In genomic region chr1:97920275-97920831, GRCh38 we compare ENCODE assay signal across 8 cellular contexts. TPM values are rescaled to one million over a fixed set of nuclear protein-coding genes. Genes with fewer than 3 reads are reported as not detected.
A peak's percentile ranks its signal among the peaks of the same experiment; 100 is the strongest.
DNase-seq lines count a peak whose midpoint lies in the region; ATAC-seq, FAIRE-seq and TF ChIP-seq lines count a peak whose summit lies in the region.

No MANE protein-coding gene starts in this region.

- H4K5ac ChIP-seq in H1 (ENCODE audit: insufficient read length, low read depth, low read length) = no peak overlapping the region

- H2BK15ac ChIP-seq in H1 (ENCODE audit: low read length) = no peak overlapping the region

- POLR2A ChIA-PET in H1 (lab: Charles Lee; ENCODE audit: partially characterized antibody) = no interaction called here

- H3K27ac ChIP-seq in H1 (ENCODE audit: low read depth, low read length) = no peak overlapping the region

- H3K14ac ChIP-seq in H1 (ENCODE audit: insufficient read length) = no peak overlapping the region

- peak overlapping the region; percentile 62 to 78 (median 69) for H3K4me3 ChIP-seq in H1 (ENCODE audit: extremely low read depth in 1 of 4, insufficient read depth in 2 of 4, low read depth in 3 of 4, low read length in 4 of 4)
- peak overlapping the region; percentile 87 for H3K4me3 ChIP-seq in mucosa of descending colon

- CTCF ChIA-PET in H1 (lab: Charles Lee; ENCODE audit: partially characterized antibody) = no interaction called here

- TF ChIP-seq EP300 in H1 (IDR thresholded peaks at IDR 0.05; ENCODE audit: borderline replicate concordance in 1 of 2, low read depth in 2 of 2, low read length in 2 of 2) = no peak

- H3K4me2 ChIP-seq in H1 (ENCODE audit: insufficient read depth in 1 of 2, low read depth in 2 of 2, low read length in 2 of 2) = peak overlapping the region; percentile 84 to 95

- WGBS in H1 (ENCODE audit: extremely low coverage in 1 of 2, insufficient coverage in 1 of 2, insufficient read length in 1 of 2, insufficient replicate concordance in 2 of 2, low coverage in 1 of 2, low lambda C conversion rate in 2 of 2, missing lambda C conversion rate in 1 of 2), 2 experiments = 3% methylated on average over 15 of the region's 24 CpGs; no CpG with 5 or more reads in 1 of the 2 experiments

- H3K79me1 ChIP-seq in H1 (ENCODE audit: low read depth, low read length) = no peaks in the 10 kb centered on the region

- H3K9ac ChIP-seq in H1 (replicated peaks in 1 of 4; ENCODE audit: extremely low read depth in 1 of 4, low read depth in 3 of 4, low read length in 3 of 4) = no peak overlapping the region

- H2BK20ac ChIP-seq in H1 (ENCODE audit: low read length) = no peak overlapping the region

- intact Hi-C loops in mucosa of descending colon (cut with DNase I, micrococcal nuclease) = no loop called here

- no peak for TF ChIP-seq POLR2A in H1 (IDR thresholded peaks at IDR 0.05; ENCODE audit: control extremely low read depth in 1 of 2, low read depth in 2 of 2, low read length in 2 of 2)

- peaks cover 0 to 2% (median 0%) of the 10 kb centered on the region in 4 experiments; a peak in 3 of 7 replicates for H3K27me3 ChIP-seq in H1 (replicated peaks in 1 of 4; ENCODE audit: control insufficient read depth in 3 of 4, extremely low read depth in 1 of 4, insufficient read depth in 3 of 4, low read length in 3 of 4)

- peak; percentile 39 for ATAC-seq in GM18498 (IDR thresholded peaks at IDR 0.05; ENCODE audit: unreplicated experiment)
- ATAC-seq in HG02759 (IDR thresholded peaks at IDR 0.05; ENCODE audit: unreplicated experiment) = peak; percentile 31
- peak; percentile 52 for ATAC-seq in mucosa of descending colon
- ATAC-seq in GM18520 (IDR thresholded peaks at IDR 0.05; ENCODE audit: unreplicated experiment) = no peak

- no peaks in the 10 kb centered on the region for H3K79me2 ChIP-seq in H1 (ENCODE audit: control insufficient read depth in 1 of 2, insufficient read depth in 2 of 2, low read length in 2 of 2)

- no peak overlapping the region for H2BK120ac ChIP-seq in H1 (replicated peaks; ENCODE audit: low read depth, low read length)

- H3K4ac ChIP-seq in H1 (replicated peaks; ENCODE audit: insufficient read length, low read depth, low read length) = no peak overlapping the region

- no peak overlapping the region for H2BK5ac ChIP-seq in H1 (ENCODE audit: low read depth, low read length)

- no peaks in the 10 kb centered on the region for H3K36me3 ChIP-seq in H1 (ENCODE audit: control insufficient read depth in 2 of 4, insufficient read depth in 4 of 4, low read length in 3 of 4)
- no peaks in the 10 kb centered on the region for H3K36me3 ChIP-seq in mucosa of descending colon (ENCODE audit: low read depth)

- no peak overlapping the region for H3K23ac ChIP-seq in H1 (ENCODE audit: insufficient read length)

- H3K9me3 ChIP-seq in H1 (ENCODE audit: insufficient read depth in 2 of 2, low read depth in 1 of 2, low read length in 1 of 2) = no peaks in the 10 kb centered on the region
- no peaks in the 10 kb centered on the region for H3K9me3 ChIP-seq in mucosa of descending colon

- H4K8ac ChIP-seq in H1 (ENCODE audit: extremely low read depth, insufficient read depth, low read length) = no peak overlapping the region

- FAIRE-seq in H1 (lab: Jason Lieb, UNC) = no peak

- H3K23me2 ChIP-seq in H1 (ENCODE audit: low read depth, low read length) = peaks cover 8% of the 10 kb centered on the region; the same call in 1 of the 2 replicates

- DNase-seq in RPMI7951 (ENCODE audit: low read depth) = peak; percentile 57
- DNase-seq in H1 (ENCODE audit: low read depth in 1 of 2, low spot score in 2 of 2) = no peak
- DNase-seq in mucosa of descending colon = no peak
- DNase-seq in COLO829 (ENCODE audit: low spot score) = no peak
- DNase-seq in NOMO-1 treated with DMSO at 0.1 percent for 48 hours (lab: John Stamatoyannopoulos, UW; ENCODE audit: unreplicated experiment) = no peak

- H2AFZ ChIP-seq in H1 (ENCODE audit: low read length) = peak overlapping the region; percentile 85; the same call in 1 of the 2 replicates

- no peak overlapping the region for H3K18ac ChIP-seq in H1 (ENCODE audit: extremely low read depth, low read length)

- H4K20me1 ChIP-seq in H1 (replicated peaks in 1 of 2; ENCODE audit: control insufficient read depth in 1 of 2, insufficient read depth in 2 of 2, low read length in 2 of 2) = no peaks in the 10 kb centered on the region

- H3K4me1 ChIP-seq in H1 (replicated peaks in 1 of 4; ENCODE audit: control insufficient read depth in 3 of 4, insufficient read depth in 4 of 4, low read length in 3 of 4) (no peaks in the 10 kb centered on the region), mucosa of descending colon (ENCODE audit: low read depth) (peaks cover 15% of the 10 kb centered on the region)

- TF ChIP-seq RAD21 in H1 (IDR thresholded peaks at IDR 0.05 in 1 of 2, conservative IDR thresholded peaks at IDR 0.05 in 1 of 2; ENCODE audit: low read depth in 2 of 2, low read length in 2 of 2) = no peak

- H2AK5ac ChIP-seq in H1 (ENCODE audit: low read depth, low read length) = no peak overlapping the region

- H4K91ac ChIP-seq in H1 (replicated peaks; ENCODE audit: insufficient read length, low read length) = no peak overlapping the region

- no peak overlapping the region for H3K56ac ChIP-seq in H1 (replicated peaks; ENCODE audit: insufficient read length, low read depth, low read length)

- no peak overlapping the region for H2BK12ac ChIP-seq in H1 (ENCODE audit: low read depth, low read length)

- no peak for TF ChIP-seq CTCF in H1 (IDR thresholded peaks at IDR 0.05; ENCODE audit: control extremely low read depth in 1 of 3, insufficient read depth in 1 of 3, low read depth in 1 of 3, low read length in 3 of 3)
- no peak for TF ChIP-seq CTCF in mucosa of descending colon (IDR thresholded peaks at IDR 0.05)

TF ChIP-seq in H1, 55 proteins besides CTCF, POLR2A, EP300 and RAD21:
- TF ChIP-seq TBP (IDR thresholded peaks at IDR 0.05; ENCODE audit: low read depth, low read length) = no peak
- TF ChIP-seq SIRT6 (IDR thresholded peaks at IDR 0.05; ENCODE audit: low read length) = no peak
- TF ChIP-seq BACH1 (IDR thresholded peaks at IDR 0.05; ENCODE audit: low read length) = 0 out of 2 replicates have a peak, but pooled peaks have one; percentile 36
- peak; percentile 22; the same call in 1 of the 2 replicates for TF ChIP-seq E2F6 (IDR thresholded peaks at IDR 0.05)
- TF ChIP-seq SIN3A (conservative IDR thresholded peaks at IDR 0.05 in 1 of 2, IDR thresholded peaks at IDR 0.05 in 1 of 2; ENCODE audit: low read depth in 1 of 2, low read length in 2 of 2) = 0 out of 4 replicates have a peak, but pooled peaks of 1 of the 2 experiments have one; percentile 21
TF ChIP-seq in H1: peak in this region for 3.

RNA-seq across cellular contexts. Expression of gene DPYD, which starts 0.5 kb away (rescaled TPM):
- total RNA-seq in RPMI7951 (2014; rRNA removed; shearing (Covaris generic)) = 32.5 and 35.8 TPM in 2 replicates
- 0.55 and 0.73 TPM in 2 replicates for total RNA-seq in H1 (2021; fragmentation: NEBNext Ultra II Directional; extraction: Animal tissue kit (Norgen Biotek cat#: 25700))
- polyA plus RNA-seq in H1 (2011; rRNA removed) = 0.13 and 0.29 TPM in 2 replicates
- polyA plus RNA-seq in H1 (2011; cell fraction: cytosol; rRNA removed) = 0.23 TPM
- 0.14 TPM for polyA plus RNA-seq in H1 (2011; cell fraction: nucleus; rRNA removed)
- polyA plus RNA-seq in H1 (2012, experiment 1 of 2) = 0.24 to 0.46 TPM (median 0.39 TPM) in 4 replicates
- polyA plus RNA-seq in H1 (2012, experiment 2 of 2) = not detected
- polyA plus RNA-seq in H1 (2013, experiment 1 of 2) = 0.34 TPM
- 0.35 TPM for polyA plus RNA-seq in H1 (2013, experiment 2 of 2)
- 0.63 and 0.76 TPM in 2 replicates for polyA minus RNA-seq in H1 (2011; rRNA and poly(A)+ RNA removed)
- 0.51 TPM for polyA minus RNA-seq in H1 (2011; cell fraction: cytosol; rRNA and poly(A)+ RNA removed)
- polyA minus RNA-seq in H1 (2011; cell fraction: nucleus; rRNA and poly(A)+ RNA removed) = 2.2 TPM
- 10 to 100 TPM; 13.8 to 33.3 (median 19.7) TPM for total RNA-seq in mucosa of descending colon
